24 cellular contexts compared by ENCODE assay signal in genomic region chr12:59396941-59397340, GRCh38.
"Had no signal": no experiment of that assay in that cellular context is flagged by ENCODE, and none has a peak within 500 bp of the region (broad histone marks: within the 10 kb centered on the region; RNA-seq: fewer than 3 reads in every experiment).

No MANE protein-coding gene starts in this region.

- ATAC-seq: naive thymus-derived CD4-positive, alpha-beta T cell; natural killer cell treated with Interleukin-12 subunit alpha and Interleukin-12 subunit beta and Interleukin-15 and Interleukin-18, amount 100 ng/mL, for 72 hours; sciatic nerve; stimulated activated naive B cell treated with anti-CD40 and anti-IgM and Interleukin-4, amounts not matched to agents 10 μg/mL and 1 μg/mL and 100 μg/mL, for 72 hours; stimulated activated naive CD8-positive, alpha-beta T cell treated with anti-CD3 and anti-CD28 coated beads, Interleukin-15, Interleukin-2, amounts not matched to agents 100 U/mL and 50 U/mL, for 24 hours had no signal

- H3K27me3 ChIP-seq: ovary, right atrium auricular region, stomach, testis, thyroid gland, transverse colon, upper lobe of left lung, vagina had no signal

- H3K4me1 ChIP-seq: left ventricle myocardium inferior, right atrium auricular region, stomach, testis, thyroid gland, transverse colon, upper lobe of left lung, vagina had no signal

- H3K9me3 ChIP-seq: ovary, right atrium auricular region, stomach, testis, thyroid gland, upper lobe of left lung, vagina had no signal

- H3K4me3 ChIP-seq: left ventricle myocardium inferior, lung, mucosa of descending colon, ovary, right atrium auricular region, skin epidermis, stomach, testis, thyroid gland, transverse colon, upper lobe of left lung, vagina had no signal

- H3K36me3 ChIP-seq: left ventricle myocardium inferior, ovary, right atrium auricular region, stomach, thyroid gland, transverse colon, upper lobe of left lung, vagina had no signal

- H3K27ac ChIP-seq: left ventricle myocardium inferior, ovary, right atrium auricular region, skin epidermis, stomach, testis, thyroid gland, transverse colon, upper lobe of left lung, vagina had no signal

- DNase-seq: hippocampal formation; kidney; left ventricle myocardium inferior; midbrain; naive thymus-derived CD4-positive, alpha-beta T cell; ovary; stimulated activated CD4-positive, alpha-beta T cell treated with anti-CD3 and anti-CD28 coated beads, Interleukin-12 subunit alpha, Interleukin-12 subunit beta, amount 100 ng/mL, for 4 hours; stimulated activated CD4-positive, alpha-beta T cell treated with anti-CD3 and anti-CD28 coated beads, Interleukin-15, amount 100 ng/mL, for 24 hours; stimulated activated CD4-positive, alpha-beta T cell treated with anti-CD3 and anti-CD28 coated beads, Interleukin-2, amount 100 ng/mL, for 24 hours; stimulated activated CD4-positive, alpha-beta T cell treated with anti-CD3 and anti-CD28 coated beads, Interleukin-4, amount 100 ng/mL, for 1 hour; stimulated activated naive B cell treated with anti-CD40 and anti-IgM and Interleukin-4, amounts not matched to agents 10 μg/mL and 1 μg/mL and 100 μg/mL, for 72 hours; stimulated activated naive CD8-positive, alpha-beta T cell treated with anti-CD3 and anti-CD28 coated beads, Interleukin-15, Interleukin-2, amounts not matched to agents 100 U/mL and 50 U/mL, for 24 hours; testis; thyroid gland; upper lobe of left lung had no signal
